ENCODE assay signal across 17 cellular contexts in genomic region chr7:74280985-74281384, GRCh38. TPM values are rescaled to one million over a fixed set of nuclear protein-coding genes. Genes with fewer than 3 reads are reported as not detected.
A peak's percentile ranks its signal among the peaks of the same experiment; 100 is the strongest.
DNase-seq lines count a peak whose midpoint lies in the region; ATAC-seq, FAIRE-seq and TF ChIP-seq lines count a peak whose summit lies in the region.
"Had no signal": no experiment of that assay in that cellular context is flagged by ENCODE, and none has a peak within 500 bp of the region (broad histone marks: within the 10 kb centered on the region; RNA-seq: fewer than 3 reads in every experiment).

No MANE protein-coding gene starts in this region.

- DNase-seq in left ventricle myocardium superior, result peak; percentile 13
- no peak for DNase-seq in heart right ventricle
- peak in 3 of 7 donors; percentile 45 to 73 (median 68) for DNase-seq in adrenal gland
- DNase-seq in hepatic stellate cell (ENCODE audit: low spot score), result peak; percentile 45
- DNase-seq in vagina (ENCODE audit: extremely low spot score in 2 of 2), result no peak
- DNase-seq in D721Med (ENCODE audit: insufficient read length, low spot score), result no peak
- DNase-seq in middle frontal gyrus (ENCODE audit: extremely low spot score, low spot score), result no peak
- DNase-seq in pancreas, result no peak
- DNase-seq: activated CD4-positive, CD25-positive, alpha-beta regulatory T cell; activated CD8-positive, alpha-beta memory T cell treated with anti-CD3 and anti-CD28 coated beads, Interleukin-2, amount 10 ng/mL, durations not matched to agents 7 days and 5 days; activated gamma-delta T cell treated with Interleukin-2 at 50 U/mL for 16 hours; CD4-positive, CD25-positive, alpha-beta regulatory T cell; NCI-H2081 treated with DMSO at 0.1 percent for 48 hours; NCI-H82; RPMI8226 had no signal

- H3K4me1 ChIP-seq in heart right ventricle, result peaks cover 9 to 22% (median 12%) of the 10 kb centered on the region in 9 donors
- H3K4me1 ChIP-seq in adrenal gland (replicated peaks in 1 of 2), result peaks cover 13 to 17% of the 10 kb centered on the region in 2 donors
- peaks cover 19% of the 10 kb centered on the region for H3K4me1 ChIP-seq in vagina
- H3K4me1 ChIP-seq in pancreas, result peaks cover 0 to 9% (median 0%) of the 10 kb centered on the region in 3 donors

- no peaks in the 10 kb centered on the region for H3K9me3 ChIP-seq in heart right ventricle
- no peaks in the 10 kb centered on the region for H3K9me3 ChIP-seq in adrenal gland (replicated peaks in 1 of 3)
- no peaks in the 10 kb centered on the region for H3K9me3 ChIP-seq in vagina
- no peaks in the 10 kb centered on the region for H3K9me3 ChIP-seq in pancreas
- H3K9me3 ChIP-seq: tibial nerve had no signal

- TF ChIP-seq CTCF in heart right ventricle (IDR thresholded peaks at IDR 0.05) (no peak), adrenal gland (IDR thresholded peaks at IDR 0.05) (no peak), vagina (IDR thresholded peaks at IDR 0.05) (no peak), D721Med (IDR thresholded peaks at IDR 0.05; ENCODE audit: insufficient read depth, missing control alignments) (no peak), pancreas (IDR thresholded peaks at IDR 0.05) (no peak)

- H3K36me3 ChIP-seq in heart right ventricle (no peaks in the 10 kb centered on the region), adrenal gland (replicated peaks in 1 of 2) (no peaks in the 10 kb centered on the region), vagina (no peaks in the 10 kb centered on the region), pancreas (no peaks in the 10 kb centered on the region)
- H3K36me3 ChIP-seq: tibial nerve had no signal

- 90 to 94% methylated on average over 8 of the region's 8 CpGs for WGBS in heart right ventricle, 2 donors
- WGBS in adrenal gland, 4 donors, result 58 to 89% (median 69%) methylated on average over 8 of the region's 8 CpGs
- WGBS in pancreas, 2 donors, result 88 to 94% methylated on average over 8 of the region's 8 CpGs

- H3K4me3 ChIP-seq in heart right ventricle, result no peak overlapping the region
- H3K4me3 ChIP-seq in adrenal gland, result no peak overlapping the region
- H3K4me3 ChIP-seq in vagina, result no peak overlapping the region
- no peak overlapping the region for H3K4me3 ChIP-seq in pancreas
- H3K4me3 ChIP-seq: GM12878, tibial nerve had no signal

- FAIRE-seq in D721Med (lab: Jason Lieb, UNC) (no peak), pancreas (lab: Jason Lieb, UNC) (no peak)
- FAIRE-seq: GM12878 had no signal

- TF ChIP-seq POLR2A in adrenal gland (IDR thresholded peaks at IDR 0.05) (no peak), vagina (IDR thresholded peaks at IDR 0.05) (no peak)

- H3K27me3 ChIP-seq in heart right ventricle (no peaks in the 10 kb centered on the region), adrenal gland (no peaks in the 10 kb centered on the region), vagina (no peaks in the 10 kb centered on the region), pancreas (no peaks in the 10 kb centered on the region)
- H3K27me3 ChIP-seq: tibial nerve had no signal

- peak overlapping the region in 2 of 10 donors; percentile 79 to 88 for H3K27ac ChIP-seq in heart right ventricle
- peak overlapping the region; percentile 60 to 94 (median 85) for H3K27ac ChIP-seq in adrenal gland
- peak overlapping the region; percentile 74 for H3K27ac ChIP-seq in vagina
- H3K27ac ChIP-seq in pancreas, result no peak overlapping the region

- ATAC-seq in left ventricle myocardium superior (no peak), heart right ventricle (no peak), pancreas (no peak)
- ATAC-seq: activated CD8-positive, alpha-beta memory T cell treated with anti-CD3 and anti-CD28 coated beads, Interleukin-2, amount 10 ng/mL, durations not matched to agents 7 days and 5 days; GM12878 had no signal

- intact Hi-C loops in left ventricle myocardium superior (cut with micrococcal nuclease), result no loop called here
- intact Hi-C loops in heart right ventricle (cut with DNase I), result no loop called here
- intact Hi-C loops in adrenal gland (cut with DNase I), result no loop called here
- intact Hi-C loops in vagina (cut with DNase I), result no loop called here
- intact Hi-C loops in pancreas (cut with DNase I), result no loop called here

RNA-seq across cellular contexts. Expression of gene CLIP2, which starts 8.2 kb away (rescaled TPM):
- total RNA-seq in left ventricle myocardium superior, result 6.9 TPM
- 10 to 100 TPM in 1 of 10 donors, 1 to 10 TPM in 9; 5.1 to 11.3 (median 7.0) TPM for total RNA-seq in heart right ventricle
- polyA plus RNA-seq in heart right ventricle, result 1 to 10 TPM; 4.5 to 6.1 TPM
- 10 to 100 TPM; 19.8 to 48.6 (median 26.6) TPM for total RNA-seq in adrenal gland
- 10 to 100 TPM in 1 of 3 donors, 1 to 10 TPM in 2; 6.8 to 27.7 (median 8.2) TPM for polyA plus RNA-seq in adrenal gland
- 24.3 TPM for total RNA-seq in vagina
- total RNA-seq in pancreas, result 10 to 100 TPM; 14.7 to 29.8 (median 20.8) TPM
- polyA plus RNA-seq in pancreas, result 10 to 100 TPM in 1 of 2 donors, 1 to 10 TPM in 1; 8.5 to 30.6 TPM

RNA-seq across cellular contexts. Expression of gene RFC2, which starts 26.8 kb away (rescaled TPM):
- total RNA-seq in left ventricle myocardium superior (10.5 TPM), heart right ventricle (10 to 100 TPM in 8 of 10 donors, 1 to 10 TPM in 2; 7.0 to 13.1 (median 10.7) TPM), adrenal gland (10 to 100 TPM; 12.0 to 19.4 (median 14.6) TPM), vagina (14.5 TPM), pancreas (10 to 100 TPM in 1 of 6 donors, 1 to 10 TPM in 5; 8.8 to 10.4 (median 9.3) TPM)
- polyA plus RNA-seq in heart right ventricle (10 to 100 TPM in 1 of 2 donors, 1 to 10 TPM in 1; 8.0 to 18.5 TPM), adrenal gland (10 to 100 TPM in 2 of 3 donors, 1 to 10 TPM in 1; 9.3 to 18.0 (median 12.3) TPM), pancreas (10 to 100 TPM in 1 of 2 donors, 1 to 10 TPM in 1; 8.1 to 11.4 TPM)

Comparison
In these comparisons a context has a peak if more than half of its experiments do, and no peak if none do; other contexts are left out.
1. DNase-seq: peak in left ventricle myocardium superior (single experiment) and hepatic stellate cell (single experiment); none in heart right ventricle (0 of 2), vagina (0 of 2), D721Med (single experiment), middle frontal gyrus (single experiment) and pancreas (0 of 6).
2. H3K27ac ChIP-seq: peak in adrenal gland (5 of 5) and vagina (single experiment); none in pancreas (0 of 4).